In genomic region chr14:72512925-72513324, GRCh38 we compare ENCODE assay signal across 22 cellular contexts.
"Had no signal": no experiment of that assay in that cellular context is flagged by ENCODE, and none has a peak within 500 bp of the region (broad histone marks: within the 10 kb centered on the region; RNA-seq: fewer than 3 reads in every experiment).

No MANE protein-coding gene starts in this region.

- H3K27ac ChIP-seq: epithelial cell of prostate, gastrocnemius medialis, pancreas, stomach, tibial artery, upper lobe of left lung had no signal

- ATAC-seq: esophagus mucosa; gastrocnemius medialis; natural killer cell; pancreas; sciatic nerve; stimulated activated effector memory CD8-positive, alpha-beta T cell treated with anti-CD3 and anti-CD28 coated beads, Interleukin-12 subunit alpha, Interleukin-12 subunit beta, amount 100 ng/mL, for 72 hours had no signal

- DNase-seq: dorsolateral prefrontal cortex; effector CD4-positive, alpha-beta T cell; gastrocnemius medialis; head of caudate nucleus; natural killer cell; occipital lobe; pancreas; stimulated activated CD4-positive, alpha-beta T cell treated with anti-CD3 and anti-CD28 coated beads, Interleukin-12 subunit alpha, Interleukin-12 subunit beta, amount 100 ng/mL, for 4 hours; stimulated activated CD4-positive, alpha-beta T cell treated with anti-CD3 and anti-CD28 coated beads, Interleukin-1b, Interleukin-23, amount 100 ng/mL, for 48 hours; stimulated activated CD4-positive, alpha-beta T cell treated with anti-CD3 and anti-CD28 coated beads, Interleukin-4, amount 100 ng/mL, for 24 hours; stimulated activated naive CD4-positive, alpha-beta T cell treated with Interleukin-2 at 50 U/mL for 16 hours; stomach; tibial artery; upper lobe of left lung had no signal

- H3K36me3 Mint-ChIP-seq: memory B cell; natural killer cell; stimulated activated effector memory CD8-positive, alpha-beta T cell treated with anti-CD3 and anti-CD28 coated beads, Interleukin-12 subunit alpha, Interleukin-12 subunit beta, amount 100 ng/mL, for 72 hours had no signal

- H3K9me3 ChIP-seq: gastrocnemius medialis, pancreas, stomach, tibial artery, upper lobe of left lung had no signal

- H3K36me3 ChIP-seq: gastrocnemius medialis, pancreas, stomach, tibial artery, upper lobe of left lung had no signal

- H3K27me3 ChIP-seq: dorsolateral prefrontal cortex, gastrocnemius medialis, tibial artery, upper lobe of left lung had no signal

- H3K4me3 ChIP-seq: dorsolateral prefrontal cortex, gastrocnemius medialis, lung, pancreas, smooth muscle cell, stomach, tibial artery, upper lobe of left lung had no signal

- H3K4me3 Mint-ChIP-seq: memory B cell; natural killer cell; stimulated activated effector memory CD8-positive, alpha-beta T cell treated with anti-CD3 and anti-CD28 coated beads, Interleukin-12 subunit alpha, Interleukin-12 subunit beta, amount 100 ng/mL, for 72 hours had no signal

- H3K4me1 ChIP-seq: pancreas had no signal

- H3K9me3 Mint-ChIP-seq: memory B cell; natural killer cell; stimulated activated effector memory CD8-positive, alpha-beta T cell treated with anti-CD3 and anti-CD28 coated beads, Interleukin-12 subunit alpha, Interleukin-12 subunit beta, amount 100 ng/mL, for 72 hours had no signal

- H3K27ac Mint-ChIP-seq: memory B cell, natural killer cell, progenitor cell of endocrine pancreas had no signal
